8 cellular contexts compared by ENCODE assay signal in the genomic region with DNA sequence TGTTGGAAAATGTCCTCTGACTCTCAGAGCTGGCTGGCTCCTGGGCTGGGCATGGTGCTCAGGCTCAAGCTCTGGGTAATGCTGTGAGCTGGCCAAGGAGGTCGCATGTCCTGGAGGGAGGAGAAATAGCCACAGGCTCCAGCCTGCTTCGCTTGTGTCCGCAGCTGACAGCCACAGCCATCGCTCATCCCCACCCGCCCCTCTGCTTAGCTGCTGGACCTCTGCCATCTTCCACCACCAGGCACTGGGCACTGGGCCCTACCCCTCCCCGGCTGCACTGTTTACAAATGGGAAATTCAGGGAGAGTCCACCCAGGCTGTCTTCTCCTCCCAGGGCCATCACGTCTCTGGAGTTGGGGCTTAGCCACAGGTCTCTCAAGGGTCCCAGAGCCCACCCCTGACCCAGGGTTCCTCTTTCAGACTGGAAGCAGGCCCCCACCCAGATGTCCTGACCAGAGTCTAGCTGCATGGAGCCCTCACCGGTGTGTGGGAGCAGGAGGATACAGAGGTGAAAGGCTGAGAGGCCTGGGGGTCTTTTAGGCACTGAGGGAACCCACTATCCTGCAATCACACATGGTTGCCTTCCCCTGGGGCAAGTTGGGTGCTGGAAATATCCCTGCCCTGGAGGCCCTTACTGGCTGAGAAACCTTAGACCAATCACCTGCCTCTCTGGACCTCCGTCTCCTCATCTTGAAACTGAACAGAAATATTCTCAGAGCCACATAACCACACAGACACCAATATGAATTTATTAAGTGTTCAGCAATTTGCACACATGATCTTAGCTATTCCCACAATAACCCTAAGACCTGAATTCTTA.
DNase-seq lines count a peak whose midpoint lies in the region; ATAC-seq lines count a peak whose summit lies in the region.

No MANE protein-coding gene starts in this region.

- DNase-seq in EH (ENCODE audit: low read depth), result peak; percentile 51
- DNase-seq in NCI-H2029 (lab: John Stamatoyannopoulos, UW), result peak; percentile 75
- DNase-seq in ecto neural progenitor cell (ENCODE audit: low spot score), result peak; percentile 55
- DNase-seq in neuronal stem cell (ENCODE audit: low spot score), result no peak
- DNase-seq in T1000 (lab: John Stamatoyannopoulos, UW), result no peak
- no peak for DNase-seq in activated CD4-positive, alpha-beta T cell treated with anti-CD3 and anti-CD28 coated beads, Interleukin-2, amount 50 U/mL, for 4 hours

- H3K4me1 ChIP-seq in neuronal stem cell (ENCODE audit: control insufficient read depth in 2 of 2, insufficient read depth in 1 of 2, low read depth in 1 of 2, low read length in 2 of 2), result peaks cover 0 to 2% of the 10 kb centered on the region in 2 donors

- no CpG with 5 or more reads among the region's 9 CpGs for WGBS in neuronal stem cell (ENCODE audit: extremely low coverage in 2 of 2, insufficient read length in 2 of 2, insufficient replicate concordance in 1 of 2), 2 donors

- peaks cover 0 to 15% (median 0%) of the 10 kb centered on the region in 3 experiments for H3K27me3 ChIP-seq in neuronal stem cell (ENCODE audit: control insufficient read depth in 3 of 3, insufficient read depth in 3 of 3, low read depth in 1 of 3, low read length in 3 of 3)

- no peak overlapping the region for H4K8ac ChIP-seq in neuronal stem cell (ENCODE audit: low read depth, low read length)

- H2BK12ac ChIP-seq in neuronal stem cell (ENCODE audit: low read length), result peak overlapping the region; percentile 4

- no peaks in the 10 kb centered on the region for H3K36me3 ChIP-seq in neuronal stem cell (replicated peaks in 1 of 2; ENCODE audit: control insufficient read depth in 2 of 2, insufficient read depth in 2 of 2, low read length in 2 of 2)

- H2BK120ac ChIP-seq in neuronal stem cell (ENCODE audit: low read depth, low read length), result no peak overlapping the region

- H3K23ac ChIP-seq in neuronal stem cell (ENCODE audit: low read depth, low read length, poor library complexity), result no peak overlapping the region

- ATAC-seq in GM21515 (IDR thresholded peaks at IDR 0.05; ENCODE audit: unreplicated experiment) (peak; percentile 48), HG03095 (IDR thresholded peaks at IDR 0.05; ENCODE audit: unreplicated experiment) (no peak)

- H3K9ac ChIP-seq in neuronal stem cell (ENCODE audit: low read depth, low read length, poor library complexity), result no peak overlapping the region

- H3K4me3 ChIP-seq in neuronal stem cell (ENCODE audit: low read length in 2 of 2), result no peak overlapping the region

- H2AFZ ChIP-seq in neuronal stem cell (ENCODE audit: low read length), result no peak overlapping the region

- H2BK5ac ChIP-seq in neuronal stem cell (ENCODE audit: low read length), result no peak overlapping the region

- peak overlapping the region; percentile 11 for H2AK5ac ChIP-seq in neuronal stem cell (ENCODE audit: low read depth, low read length)

- no peak overlapping the region for H3K14ac ChIP-seq in neuronal stem cell (ENCODE audit: low read length)

- peaks cover 0 to 3% of the 10 kb centered on the region in 2 donors for H3K9me3 ChIP-seq in neuronal stem cell (replicated peaks in 1 of 2; ENCODE audit: control insufficient read depth in 2 of 2, insufficient read depth in 1 of 2, low read depth in 1 of 2, low read length in 2 of 2)

- H3K4me2 ChIP-seq in neuronal stem cell (ENCODE audit: insufficient read depth, low read length, poor library complexity, severe bottlenecking), result no peak overlapping the region

- no peak overlapping the region for H3K4ac ChIP-seq in neuronal stem cell (ENCODE audit: low read length)

- no peak overlapping the region for H4K91ac ChIP-seq in neuronal stem cell (ENCODE audit: low read depth, low read length, poor library complexity)

- no peak overlapping the region for H3K27ac ChIP-seq in neuronal stem cell (replicated peaks; ENCODE audit: low read length)

- no peak overlapping the region for H2BK15ac ChIP-seq in neuronal stem cell (ENCODE audit: low read length)

- no peak overlapping the region for H3K18ac ChIP-seq in neuronal stem cell (ENCODE audit: low read length)

- no peaks in the 10 kb centered on the region for H3K79me1 ChIP-seq in neuronal stem cell (ENCODE audit: low read depth, low read length)

Comparison
In these comparisons a context has a peak if more than half of its experiments do, and no peak if none do; other contexts are left out.
1. DNase-seq: peak in EH (single experiment), NCI-H2029 (single experiment) and ecto neural progenitor cell (single experiment); none in neuronal stem cell (single experiment), T1000 (single experiment) and activated CD4-positive, alpha-beta T cell treated with anti-CD3 and anti-CD28 coated beads, Interleukin-2, amount 50 U/mL, for 4 hours (0 of 2).